20 cellular contexts compared by ENCODE assay signal in the genomic region with DNA sequence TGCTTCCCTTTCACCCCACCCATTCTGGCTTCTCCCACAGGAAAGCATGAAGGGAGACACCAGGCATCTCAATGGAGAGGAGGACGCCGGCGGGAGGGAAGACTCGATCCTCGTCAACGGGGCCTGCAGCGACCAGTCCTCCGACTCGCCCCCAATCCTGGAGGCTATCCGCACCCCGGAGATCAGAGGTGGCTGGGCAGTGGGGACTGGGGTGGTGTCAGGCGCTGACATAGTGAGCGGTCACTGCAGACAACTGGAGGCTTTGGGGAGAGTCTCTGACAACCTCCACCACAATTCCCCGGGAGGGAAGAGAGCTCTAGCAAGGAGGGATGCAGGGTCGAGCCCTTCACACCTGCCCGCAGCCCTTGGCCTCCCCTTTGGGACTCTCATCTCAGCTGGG. TPM values are rescaled to one million over a fixed set of nuclear protein-coding genes. Genes with fewer than 3 reads are reported as not detected.
DNase-seq lines count a peak whose midpoint lies in the region; ATAC-seq, FAIRE-seq and TF ChIP-seq lines count a peak whose summit lies in the region.
"Had no signal": no experiment of that assay in that cellular context is flagged by ENCODE, and none has a peak within 500 bp of the region (broad histone marks: within the 10 kb centered on the region; RNA-seq: fewer than 3 reads in every experiment).

No MANE protein-coding gene starts in this region.

- H3K4me3 ChIP-seq in HepG2 (replicated peaks in 1 of 3; ENCODE audit: insufficient read depth in 1 of 3, low read depth in 2 of 3, low read length in 3 of 3) (no peak overlapping the region), right lobe of liver (no peak overlapping the region), ectodermal cell (ENCODE audit: insufficient read depth, low read depth, low read length) (no peak overlapping the region), mesodermal cell (ENCODE audit: extremely low read depth, insufficient read depth, low read length, poor library complexity, severe bottlenecking) (no peak overlapping the region)
- H3K4me3 ChIP-seq: Peyer's patch had no signal

- H3K27me3 ChIP-seq in HepG2 (ENCODE audit: control insufficient read depth in 1 of 2, insufficient read depth in 2 of 2, low read length in 2 of 2): no peaks in the 10 kb centered on the region
- no peaks in the 10 kb centered on the region for H3K27me3 ChIP-seq in right lobe of liver
- H3K27me3 ChIP-seq in ectodermal cell (ENCODE audit: control insufficient read depth, insufficient read depth, low read length, poor library complexity, severe bottlenecking): no peaks in the 10 kb centered on the region
- H3K27me3 ChIP-seq: Peyer's patch had no signal

- TF ChIP-seq POLR2A in HepG2 (IDR thresholded peaks at IDR 0.05; ENCODE audit: insufficient read depth in 1 of 2, low read depth in 2 of 2, low read length in 2 of 2) (no peak), right lobe of liver (IDR thresholded peaks at IDR 0.05) (no peak)

- 95% methylated on average over 16 of the region's 16 CpGs for WGBS in HepG2 (ENCODE audit: low lambda C conversion rate)
- WGBS in right lobe of liver (ENCODE audit: insufficient coverage, low coverage, low lambda C conversion rate, missing lambda C conversion rate): no CpG with 5 or more reads among the region's 16 CpGs
- WGBS in ectodermal cell, 2 experiments: 81% methylated on average over 16 of the region's 16 CpGs
- 86 to 87% methylated on average over 13 to 14 of the region's 16 CpGs for WGBS in mesodermal cell (ENCODE audit: insufficient coverage in 2 of 2), 2 experiments

- no peaks in the 10 kb centered on the region for H3K36me3 Mint-ChIP-seq in progenitor cell of endocrine pancreas (ENCODE audit: insufficient read depth)
- H3K36me3 Mint-ChIP-seq: CD14-positive monocyte had no signal

- CTCF ChIA-PET in HepG2 (lab: Yijun Ruan, JAX; ENCODE audit: low intra/inter-chr PET ratio, low total read pairs): interaction anchor here (0.8 to 6.1 kb wide), 2 partner anchors 102 to 107 kb away, joined by 4 to 203 read pairs; a partner anchor contains a TSS

- no TSS peak for BruUV-seq in HepG2 (replicated peaks; lab: Mats Ljungman, UMichigan)

- peaks cover 19% of the 10 kb centered on the region for H3K4me1 Mint-ChIP-seq in progenitor cell of endocrine pancreas (ENCODE audit: low read depth)

- no peak overlapping the region for H3K27ac ChIP-seq in HepG2 (ENCODE audit: extremely low read length, insufficient read depth, low read length)
- H3K27ac ChIP-seq in right lobe of liver: no peak overlapping the region
- peak overlapping the region; percentile 84 for H3K27ac ChIP-seq in ectodermal cell (ENCODE audit: insufficient read depth, low read depth, low read length, poor library complexity, severe bottlenecking)
- H3K27ac ChIP-seq in mesodermal cell (ENCODE audit: low read depth, low read length, severe bottlenecking): peak overlapping the region; percentile 41
- H3K27ac ChIP-seq: Peyer's patch had no signal

- TF ChIP-seq EP300 in HepG2 (IDR thresholded peaks at IDR 0.05; ENCODE audit: low read depth in 2 of 2, low read length in 2 of 2) (no peak), HepG2 (CRISPR knock-in tag; IDR thresholded peaks at IDR 0.05; ENCODE audit: borderline replicate concordance) (no peak)

- no peak for TF ChIP-seq RAD21 in HepG2 (CRISPR knock-in tag; IDR thresholded peaks at IDR 0.05)

- H3K4me1 ChIP-seq in HepG2 (ENCODE audit: insufficient read depth, low read length) (peaks cover 31% of the 10 kb centered on the region), right lobe of liver (peaks cover 0 to 19% (median 6%) of the 10 kb centered on the region in 4 donors), ectodermal cell (ENCODE audit: control insufficient read depth, insufficient read depth, low read length) (peaks cover 41% of the 10 kb centered on the region), mesodermal cell (ENCODE audit: control insufficient read depth, insufficient read depth, low read length, poor library complexity, severe bottlenecking) (peaks cover 12% of the 10 kb centered on the region)
- H3K4me1 ChIP-seq: Peyer's patch had no signal

- H2AFZ ChIP-seq in HepG2 (ENCODE audit: low read length): no peak overlapping the region

- POLR2A ChIA-PET in HepG2 (lab: Yijun Ruan, JAX): no interaction called here

- H4K20me1 ChIP-seq in HepG2 (ENCODE audit: insufficient read depth, low read length): no peaks in the 10 kb centered on the region

- intact Hi-C loops in HepG2 (cut with micrococcal nuclease; ENCODE audit: unreplicated experiment) (no loop called here), right lobe of liver (cut with DNase I) (loop anchor here in 1 of 2 donors (5.0 kb wide), 1 partner anchor 103 kb away; no protein-coding TSS in a partner anchor)

- DNase-seq in HepG2 (ENCODE audit: low spot score) (no peak), right lobe of liver (no peak), dedifferentiated amniotic fluid mesenchymal stem cell (ENCODE audit: extremely low spot score) (no peak), progenitor cell of endocrine pancreas (ENCODE audit: low spot score, unreplicated experiment) (no peak)
- DNase-seq: AML-193, DMS53, GDM1, HCEC 1CT, Kasumi-1, NCI-H1694 treated with DMSO at 0.1 percent for 48 hours, NCI-H2081 treated with DMSO at 0.1 percent for 48 hours, Peyer's patch had no signal

- no peak overlapping the region for H3K4me2 ChIP-seq in HepG2 (ENCODE audit: low read depth, low read length)

- TF ChIP-seq CTCF in HepG2 (CRISPR knock-in tag; IDR thresholded peaks at IDR 0.05) (no peak), right lobe of liver (IDR thresholded peaks at IDR 0.05) (no peak), progenitor cell of endocrine pancreas (IDR thresholded peaks at IDR 0.05; ENCODE audit: unreplicated experiment) (no peak)

- no peak overlapping the region for H3K27ac Mint-ChIP-seq in progenitor cell of endocrine pancreas
- H3K27ac Mint-ChIP-seq: CD14-positive monocyte had no signal

- H3K27me3 Mint-ChIP-seq in progenitor cell of endocrine pancreas: no peaks in the 10 kb centered on the region

- H3K79me2 ChIP-seq in HepG2 (ENCODE audit: insufficient read depth, low read length): no peaks in the 10 kb centered on the region

- ATAC-seq in HepG2 (no peak), right lobe of liver (no peak), GM18907 (IDR thresholded peaks at IDR 0.05; ENCODE audit: unreplicated experiment) (no peak), HG02970 (IDR thresholded peaks at IDR 0.05; ENCODE audit: low FRiP score, unreplicated experiment) (no peak)
- ATAC-seq: SK-N-SH treated with all-trans-retinoic acid at 6 μM for 48 hours had no signal

- no peak overlapping the region for H3K9ac ChIP-seq in HepG2 (ENCODE audit: insufficient read depth, low read depth, low read length)

- in situ Hi-C loops in HepG2 (cut with HindIII; ENCODE audit: extremely low pct_ligation_motif_present, low pct_unique_long_range_greater_than_20kb): no loop called here

- H3K4me3 Mint-ChIP-seq in progenitor cell of endocrine pancreas (ENCODE audit: low read depth): no peak overlapping the region
- H3K4me3 Mint-ChIP-seq: CD14-positive monocyte had no signal

- no peaks in the 10 kb centered on the region for H3K9me3 Mint-ChIP-seq in progenitor cell of endocrine pancreas (ENCODE audit: low read depth)
- H3K9me3 Mint-ChIP-seq: CD14-positive monocyte had no signal

- H3K36me3 ChIP-seq in HepG2 (replicated peaks in 1 of 2; ENCODE audit: control insufficient read depth in 1 of 2, insufficient read depth in 2 of 2, low read length in 2 of 2) (peaks cover 4 to 16% of the 10 kb centered on the region in 2 experiments; a peak in 4 of 5 replicates), right lobe of liver (no peaks in the 10 kb centered on the region), ectodermal cell (ENCODE audit: control insufficient read depth, insufficient read depth, low read length) (peaks cover 22% of the 10 kb centered on the region), mesodermal cell (ENCODE audit: control insufficient read depth, insufficient read depth, low read length) (peaks cover 57% of the 10 kb centered on the region)
- H3K36me3 ChIP-seq: Peyer's patch had no signal

- no peak for FAIRE-seq in HepG2 (lab: Jason Lieb, UNC)
- FAIRE-seq: D721Med, HTR-8/SVneo had no signal

- H3K9me3 ChIP-seq in HepG2 (ENCODE audit: low read length) (no peaks in the 10 kb centered on the region), right lobe of liver (no peaks in the 10 kb centered on the region), ectodermal cell (ENCODE audit: control insufficient read depth, low read length) (no peaks in the 10 kb centered on the region), mesodermal cell (ENCODE audit: control insufficient read depth, low read length) (no peaks in the 10 kb centered on the region)
- H3K9me3 ChIP-seq: Peyer's patch had no signal

RNA-seq across cellular contexts. Expression of a gene that starts 18.1 kb away (rescaled TPM):
- total RNA-seq in HepG2 (2016; rRNA removed; fragmentation: Illumina TruSeq; extraction: Trizol) (13.2 and 13.9 TPM in 2 replicates), right lobe of liver (under 1 TPM; 0.43 to 0.88 (median 0.65) TPM), progenitor cell of endocrine pancreas (15.4 and 15.9 TPM in 2 replicates)
- 4.8 and 5.6 TPM in 2 replicates for total RNA-seq in HepG2 (2016; cell fraction: cytosol; rRNA removed; fragmentation: Illumina TruSeq; extraction: Trizol; ENCODE audit: low read depth)
- total RNA-seq in HepG2 (2016; cell fraction: insoluble cytoplasmic fraction; rRNA removed; fragmentation: Illumina TruSeq; extraction: Trizol): 12.3 and 14.0 TPM in 2 replicates
- total RNA-seq in HepG2 (2016; cell fraction: membrane; rRNA removed; fragmentation: Illumina TruSeq; extraction: Trizol): 7.7 TPM in 2 replicates
- 11.8 and 13.9 TPM in 2 replicates for total RNA-seq in HepG2 (2016; cell fraction: nucleus; rRNA removed; fragmentation: Illumina TruSeq; extraction: Trizol)
- polyA plus RNA-seq in HepG2 (2011; rRNA removed): 3.8 and 4.5 TPM in 2 replicates
- 2.1 and 2.3 TPM in 2 replicates for polyA plus RNA-seq in HepG2 (2011; cell fraction: cytosol; rRNA removed)
- 9.9 and 12.6 TPM in 2 replicates for polyA plus RNA-seq in HepG2 (2011; cell fraction: nucleus; rRNA removed)
- 2.3 and 4.4 TPM in 2 replicates for polyA plus RNA-seq in HepG2 (2012)
- 0.97 and 1.1 TPM in 2 replicates for polyA plus RNA-seq in HepG2 (2016; cell fraction: cytosol; fragmentation: Illumina TruSeq; extraction: Trizol; ENCODE audit: low read depth)
- 12.3 and 14.5 TPM in 2 replicates for polyA plus RNA-seq in HepG2 (2016; cell fraction: insoluble cytoplasmic fraction; fragmentation: Illumina TruSeq; extraction: Trizol; ENCODE audit: low read depth)
- polyA plus RNA-seq in HepG2 (2016; cell fraction: membrane; fragmentation: Illumina TruSeq; extraction: Trizol; ENCODE audit: low read depth): 3.8 and 4.4 TPM in 2 replicates
- polyA plus RNA-seq in HepG2 (2016; cell fraction: nucleus; fragmentation: Illumina TruSeq; extraction: Trizol; ENCODE audit: insufficient read depth, low read depth): 27.6 and 29.8 TPM in 2 replicates
- 4.9 and 9.1 TPM in 2 replicates for polyA minus RNA-seq in HepG2 (2011; rRNA and poly(A)+ RNA removed; ENCODE audit: low replicate concordance)
- 1.8 and 2.3 TPM in 2 replicates for polyA minus RNA-seq in HepG2 (2011; cell fraction: cytosol; rRNA and poly(A)+ RNA removed)
- 2.6 and 3.0 TPM in 2 replicates for polyA minus RNA-seq in HepG2 (2011; cell fraction: nucleus; rRNA and poly(A)+ RNA removed)
- 92.5 TPM for polyA plus RNA-seq in ectodermal cell (2013, experiment 1 of 4)
- polyA plus RNA-seq in ectodermal cell (2013, experiment 2 of 4): 99.9 TPM
- polyA plus RNA-seq in ectodermal cell (2013, experiment 3 of 4): 61.7 TPM
- 60.2 TPM for polyA plus RNA-seq in ectodermal cell (2013, experiment 4 of 4)
- 25.2 TPM for polyA plus RNA-seq in mesodermal cell (2013, experiment 1 of 2)
- 22.5 TPM for polyA plus RNA-seq in mesodermal cell (2013, experiment 2 of 2)

RNA-seq across cellular contexts. Expression of a gene that starts 37.0 kb away (rescaled TPM):
- total RNA-seq in HepG2 (2016; rRNA removed; fragmentation: Illumina TruSeq; extraction: Trizol): 42.1 and 50.7 TPM in 2 replicates
- total RNA-seq in HepG2 (2016; cell fraction: cytosol; rRNA removed; fragmentation: Illumina TruSeq; extraction: Trizol; ENCODE audit: low read depth): 43.5 and 46.2 TPM in 2 replicates
- total RNA-seq in HepG2 (2016; cell fraction: insoluble cytoplasmic fraction; rRNA removed; fragmentation: Illumina TruSeq; extraction: Trizol): 45.7 and 51.2 TPM in 2 replicates
- total RNA-seq in HepG2 (2016; cell fraction: membrane; rRNA removed; fragmentation: Illumina TruSeq; extraction: Trizol): 61.6 and 66.4 TPM in 2 replicates
- total RNA-seq in HepG2 (2016; cell fraction: nucleus; rRNA removed; fragmentation: Illumina TruSeq; extraction: Trizol): 18.5 and 21.3 TPM in 2 replicates
- 53.3 and 57.6 TPM in 2 replicates for polyA plus RNA-seq in HepG2 (2011; rRNA removed)
- polyA plus RNA-seq in HepG2 (2011; cell fraction: cytosol; rRNA removed): 43.6 and 53.1 TPM in 2 replicates
- 25.7 and 36.0 TPM in 2 replicates for polyA plus RNA-seq in HepG2 (2011; cell fraction: nucleus; rRNA removed)
- polyA plus RNA-seq in HepG2 (2012): 41.4 and 42.8 TPM in 2 replicates
- 58.9 and 74.1 TPM in 2 replicates for polyA plus RNA-seq in HepG2 (2016; cell fraction: cytosol; fragmentation: Illumina TruSeq; extraction: Trizol; ENCODE audit: low read depth)
- polyA plus RNA-seq in HepG2 (2016; cell fraction: insoluble cytoplasmic fraction; fragmentation: Illumina TruSeq; extraction: Trizol; ENCODE audit: low read depth): 70.1 and 77.5 TPM in 2 replicates
- polyA plus RNA-seq in HepG2 (2016; cell fraction: membrane; fragmentation: Illumina TruSeq; extraction: Trizol; ENCODE audit: low read depth): 74.5 and 89.5 TPM in 2 replicates
- 54.8 and 59.1 TPM in 2 replicates for polyA plus RNA-seq in HepG2 (2016; cell fraction: nucleus; fragmentation: Illumina TruSeq; extraction: Trizol; ENCODE audit: insufficient read depth, low read depth)
- 21.5 and 39.2 TPM in 2 replicates for polyA minus RNA-seq in HepG2 (2011; rRNA and poly(A)+ RNA removed; ENCODE audit: low replicate concordance)
- polyA minus RNA-seq in HepG2 (2011; cell fraction: cytosol; rRNA and poly(A)+ RNA removed): 16.5 and 16.9 TPM in 2 replicates
- 9.7 and 13.8 TPM in 2 replicates for polyA minus RNA-seq in HepG2 (2011; cell fraction: nucleus; rRNA and poly(A)+ RNA removed)
- 10 to 100 TPM; 15.2 to 21.3 (median 18.6) TPM for total RNA-seq in right lobe of liver
- 47.2 TPM for polyA plus RNA-seq in ectodermal cell (2013, experiment 1 of 4)
- polyA plus RNA-seq in ectodermal cell (2013, experiment 2 of 4): 46.9 TPM
- 42.8 TPM for polyA plus RNA-seq in ectodermal cell (2013, experiment 3 of 4)
- polyA plus RNA-seq in ectodermal cell (2013, experiment 4 of 4): 42.1 TPM
- 50.2 TPM for polyA plus RNA-seq in mesodermal cell (2013, experiment 1 of 2)
- 50.0 TPM for polyA plus RNA-seq in mesodermal cell (2013, experiment 2 of 2)
- total RNA-seq in progenitor cell of endocrine pancreas: 69.8 and 70.1 TPM in 2 replicates

RNA-seq across cellular contexts. Expression of a gene that starts 39.5 kb away (rescaled TPM):
- total RNA-seq in HepG2 (2016; rRNA removed; fragmentation: Illumina TruSeq; extraction: Trizol) (190 and 342 TPM in 2 replicates), right lobe of liver (10 to 100 TPM in 5 of 6 experiments, 1 to 10 TPM in 1; 7.9 to 26.8 (median 16.1) TPM), progenitor cell of endocrine pancreas (171 and 177 TPM in 2 replicates)
- 23.7 and 27.2 TPM in 2 replicates for total RNA-seq in HepG2 (2016; cell fraction: cytosol; rRNA removed; fragmentation: Illumina TruSeq; extraction: Trizol; ENCODE audit: low read depth)
- 187 and 334 TPM in 2 replicates for total RNA-seq in HepG2 (2016; cell fraction: insoluble cytoplasmic fraction; rRNA removed; fragmentation: Illumina TruSeq; extraction: Trizol)
- 91.1 and 97.7 TPM in 2 replicates for total RNA-seq in HepG2 (2016; cell fraction: membrane; rRNA removed; fragmentation: Illumina TruSeq; extraction: Trizol)
- 103 and 108 TPM in 2 replicates for total RNA-seq in HepG2 (2016; cell fraction: nucleus; rRNA removed; fragmentation: Illumina TruSeq; extraction: Trizol)
- 62.1 and 76.0 TPM in 2 replicates for polyA plus RNA-seq in HepG2 (2011; rRNA removed)
- polyA plus RNA-seq in HepG2 (2011; cell fraction: cytosol; rRNA removed): 51.6 and 80.9 TPM in 2 replicates
- polyA plus RNA-seq in HepG2 (2011; cell fraction: nucleus; rRNA removed): 20.7 and 30.2 TPM in 2 replicates
- 141 and 152 TPM in 2 replicates for polyA plus RNA-seq in HepG2 (2012)
- 28.5 and 29.5 TPM in 2 replicates for polyA plus RNA-seq in HepG2 (2016; cell fraction: cytosol; fragmentation: Illumina TruSeq; extraction: Trizol; ENCODE audit: low read depth)
- 374 and 399 TPM in 2 replicates for polyA plus RNA-seq in HepG2 (2016; cell fraction: insoluble cytoplasmic fraction; fragmentation: Illumina TruSeq; extraction: Trizol; ENCODE audit: low read depth)
- 73.8 and 81.9 TPM in 2 replicates for polyA plus RNA-seq in HepG2 (2016; cell fraction: membrane; fragmentation: Illumina TruSeq; extraction: Trizol; ENCODE audit: low read depth)
- 134 and 143 TPM in 2 replicates for polyA plus RNA-seq in HepG2 (2016; cell fraction: nucleus; fragmentation: Illumina TruSeq; extraction: Trizol; ENCODE audit: insufficient read depth, low read depth)
- polyA minus RNA-seq in HepG2 (2011; rRNA and poly(A)+ RNA removed; ENCODE audit: low replicate concordance): 44.6 and 56.4 TPM in 2 replicates
- polyA minus RNA-seq in HepG2 (2011; cell fraction: cytosol; rRNA and poly(A)+ RNA removed): 59.3 and 68.8 TPM in 2 replicates
- 42.7 and 48.6 TPM in 2 replicates for polyA minus RNA-seq in HepG2 (2011; cell fraction: nucleus; rRNA and poly(A)+ RNA removed)
- 222 TPM for polyA plus RNA-seq in ectodermal cell (2013, experiment 1 of 4)
- polyA plus RNA-seq in ectodermal cell (2013, experiment 2 of 4): 226 TPM
- 155 TPM for polyA plus RNA-seq in ectodermal cell (2013, experiment 3 of 4)
- 179 TPM for polyA plus RNA-seq in ectodermal cell (2013, experiment 4 of 4)
- 113 TPM for polyA plus RNA-seq in mesodermal cell (2013, experiment 1 of 2)
- polyA plus RNA-seq in mesodermal cell (2013, experiment 2 of 2): 115 TPM

Comparison
In these comparisons a context has a peak if more than half of its experiments do, and no peak if none do; other contexts are left out.
1. H3K27ac ChIP-seq: peak in ectodermal cell (single experiment) and mesodermal cell (single experiment); none in HepG2 (single experiment) and right lobe of liver (0 of 3).